ENCODE assay signal across 19 cellular contexts in genomic region chr3:155912574-155913190, GRCh38. TPM values are rescaled to one million over a fixed set of nuclear protein-coding genes. Genes with fewer than 3 reads are reported as not detected.
DNase-seq lines count a peak whose midpoint lies in the region; ATAC-seq and TF ChIP-seq lines count a peak whose summit lies in the region.
"Had no signal": no experiment of that assay in that cellular context is flagged by ENCODE, and none has a peak within 500 bp of the region (broad histone marks: within the 10 kb centered on the region; RNA-seq: fewer than 3 reads in every experiment).

No MANE protein-coding gene starts in this region.

- peak overlapping the region; percentile 29; the same call in 1 of the 2 replicates for H3K27ac ChIP-seq in GM23338 (ENCODE audit: low read depth)
- H3K27ac ChIP-seq: body of pancreas, lower lobe of right lung, SJSA1, vagina had no signal

- no peak overlapping the region for H3K4me2 ChIP-seq in GM23338

- no peak overlapping the region for H3K4me3 Mint-ChIP-seq in GM23338
- no peak overlapping the region for H3K4me3 Mint-ChIP-seq in activated T-helper 17 cell treated with anti-CD3 and anti-CD28 coated beads, Interleukin-2, amount 50 U/mL, for 72 hours
- H3K4me3 Mint-ChIP-seq in stimulated activated memory B cell treated with anti-CD40 and anti-IgM and Interleukin-4, amounts not matched to agents 10 μg/mL and 1 μg/mL and 100 μg/mL, for 72 hours: no peak overlapping the region
- H3K4me3 Mint-ChIP-seq: CD4-positive, alpha-beta memory T cell; neural crest cell; stimulated activated naive B cell treated with anti-CD40 and anti-IgM and Interleukin-4, amounts not matched to agents 10 μg/mL and 1 μg/mL and 100 μg/mL, for 72 hours had no signal

- H4K20me1 ChIP-seq in GM23338 (replicated peaks; ENCODE audit: insufficient read depth): no peaks in the 10 kb centered on the region

- H3K27ac Mint-ChIP-seq in GM23338: peak overlapping the region; percentile 51
- H3K27ac Mint-ChIP-seq in activated T-helper 17 cell treated with anti-CD3 and anti-CD28 coated beads, Interleukin-2, amount 50 U/mL, for 72 hours: peak overlapping the region; percentile 24
- H3K27ac Mint-ChIP-seq in stimulated activated memory B cell treated with anti-CD40 and anti-IgM and Interleukin-4, amounts not matched to agents 10 μg/mL and 1 μg/mL and 100 μg/mL, for 72 hours: peak overlapping the region; percentile 38
- H3K27ac Mint-ChIP-seq: stimulated activated naive B cell treated with anti-CD40 and anti-IgM and Interleukin-4, amounts not matched to agents 10 μg/mL and 1 μg/mL and 100 μg/mL, for 72 hours had no signal

- H3K27me3 ChIP-seq in GM23338 (ENCODE audit: insufficient read depth): no peaks in the 10 kb centered on the region
- H3K27me3 ChIP-seq: body of pancreas, SJSA1, vagina had no signal

- no peaks in the 10 kb centered on the region for H3K4me1 ChIP-seq in GM23338 (ENCODE audit: insufficient read depth)
- H3K4me1 ChIP-seq: body of pancreas, lower lobe of right lung, SJSA1, vagina had no signal

- H3K4me1 Mint-ChIP-seq in GM23338: no peaks in the 10 kb centered on the region
- H3K4me1 Mint-ChIP-seq in activated T-helper 17 cell treated with anti-CD3 and anti-CD28 coated beads, Interleukin-2, amount 50 U/mL, for 72 hours: peaks cover 10% of the 10 kb centered on the region
- H3K4me1 Mint-ChIP-seq in stimulated activated memory B cell treated with anti-CD40 and anti-IgM and Interleukin-4, amounts not matched to agents 10 μg/mL and 1 μg/mL and 100 μg/mL, for 72 hours: peaks cover 10% of the 10 kb centered on the region
- H3K4me1 Mint-ChIP-seq: neural crest cell had no signal

- no peaks in the 10 kb centered on the region for H3K9me3 Mint-ChIP-seq in GM23338
- peaks cover 2% of the 10 kb centered on the region for H3K9me3 Mint-ChIP-seq in activated T-helper 17 cell treated with anti-CD3 and anti-CD28 coated beads, Interleukin-2, amount 50 U/mL, for 72 hours
- peaks cover 3% of the 10 kb centered on the region for H3K9me3 Mint-ChIP-seq in stimulated activated memory B cell treated with anti-CD40 and anti-IgM and Interleukin-4, amounts not matched to agents 10 μg/mL and 1 μg/mL and 100 μg/mL, for 72 hours
- H3K9me3 Mint-ChIP-seq: neural crest cell; stimulated activated naive B cell treated with anti-CD40 and anti-IgM and Interleukin-4, amounts not matched to agents 10 μg/mL and 1 μg/mL and 100 μg/mL, for 72 hours had no signal

- in situ Hi-C loops in G401 (cut with HindIII; ENCODE audit: low sequenced_read_pairs): no loop called here

- no peaks in the 10 kb centered on the region for H3K9me2 ChIP-seq in GM23338 (ENCODE audit: insufficient read depth)

- H3K79me2 ChIP-seq in GM23338 (replicated peaks; ENCODE audit: insufficient read depth): no peaks in the 10 kb centered on the region

- no peak overlapping the region for H2AFZ ChIP-seq in GM23338

- peaks cover 90% of the 10 kb centered on the region for H3K36me3 Mint-ChIP-seq in GM23338 (ENCODE audit: low read depth)
- peaks cover 100% of the 10 kb centered on the region for H3K36me3 Mint-ChIP-seq in activated T-helper 17 cell treated with anti-CD3 and anti-CD28 coated beads, Interleukin-2, amount 50 U/mL, for 72 hours (ENCODE audit: low read depth)
- H3K36me3 Mint-ChIP-seq in stimulated activated memory B cell treated with anti-CD40 and anti-IgM and Interleukin-4, amounts not matched to agents 10 μg/mL and 1 μg/mL and 100 μg/mL, for 72 hours: peaks cover 84% of the 10 kb centered on the region

- TF ChIP-seq CTCF in GM23338 (conservative IDR thresholded peaks at IDR 0.05; ENCODE audit: low read depth in 2 of 2) (no peak), fibroblast of villous mesenchyme (IDR thresholded peaks at IDR 0.05; ENCODE audit: insufficient read depth, low read depth, low read length) (no peak)

- ATAC-seq in GM23338: no peak
- no peak for ATAC-seq in activated T-helper 17 cell treated with anti-CD3 and anti-CD28 coated beads, Interleukin-2, amount 50 U/mL, for 72 hours (replicated peaks)
- ATAC-seq in stimulated activated memory B cell treated with anti-CD40 and anti-IgM and Interleukin-4, amounts not matched to agents 10 μg/mL and 1 μg/mL and 100 μg/mL, for 72 hours: no peak
- ATAC-seq in HG03045 (IDR thresholded peaks at IDR 0.05; ENCODE audit: unreplicated experiment): no peak
- ATAC-seq: body of pancreas; GM12878; K562; stimulated activated naive B cell treated with anti-CD40 and anti-IgM and Interleukin-4, amounts not matched to agents 10 μg/mL and 1 μg/mL and 100 μg/mL, for 72 hours had no signal

- H3K27me3 Mint-ChIP-seq in GM23338 (ENCODE audit: insufficient read depth, low read depth, poor library complexity): peaks cover 3% of the 10 kb centered on the region
- H3K27me3 Mint-ChIP-seq in activated T-helper 17 cell treated with anti-CD3 and anti-CD28 coated beads, Interleukin-2, amount 50 U/mL, for 72 hours: no peaks in the 10 kb centered on the region
- H3K27me3 Mint-ChIP-seq in stimulated activated memory B cell treated with anti-CD40 and anti-IgM and Interleukin-4, amounts not matched to agents 10 μg/mL and 1 μg/mL and 100 μg/mL, for 72 hours: no peaks in the 10 kb centered on the region
- H3K27me3 Mint-ChIP-seq: CD4-positive, alpha-beta memory T cell; stimulated activated naive B cell treated with anti-CD40 and anti-IgM and Interleukin-4, amounts not matched to agents 10 μg/mL and 1 μg/mL and 100 μg/mL, for 72 hours had no signal

- DNase-seq in GM23338 (ENCODE audit: low spot score): no peak
- peak; percentile 9 for DNase-seq in fibroblast of villous mesenchyme (ENCODE audit: low read depth)
- DNase-seq in stimulated activated CD8-positive, alpha-beta memory T cell treated with anti-CD3 and anti-CD28 coated beads, Interleukin-4, amount 100 ng/mL, for 48 hours: no peak
- no peak for DNase-seq in G401 (ENCODE audit: low spot score)
- DNase-seq: activated CD4-positive, alpha-beta T cell treated with anti-CD3 and anti-CD28 coated beads, Interleukin-2, amount 50 U/mL, for 1 hour; body of pancreas; CD4-positive, alpha-beta memory T cell; lower lobe of right lung; NCI-H1105; NCI-H345; stimulated activated naive B cell treated with anti-CD40 and anti-IgM and Interleukin-4, amounts not matched to agents 10 μg/mL and 1 μg/mL and 100 μg/mL, for 72 hours had no signal

- H3F3A ChIP-seq in GM23338 (replicated peaks; ENCODE audit: low read depth): no peaks in the 10 kb centered on the region; the same call in 1 of the 2 replicates

- H3K4me3 ChIP-seq in GM23338 (no peak overlapping the region), fibroblast of villous mesenchyme (ENCODE audit: low read depth, low read length) (no peak overlapping the region)
- H3K4me3 ChIP-seq: body of pancreas, GM12878, K562, lower lobe of right lung, SJSA1, vagina had no signal

- H3K36me3 ChIP-seq in GM23338 (ENCODE audit: insufficient read depth): peaks cover 54% of the 10 kb centered on the region

TF ChIP-seq in GM23338, 12 proteins besides CTCF, POLR2A, EP300 and RAD21 (continues in another document):
- TF ChIP-seq ZNF114 (CRISPR knock-in tag; IDR thresholded peaks at IDR 0.05): no peak
- no peak for TF ChIP-seq EZH2 (IDR thresholded peaks at IDR 0.05; ENCODE audit: low read depth, unreplicated experiment)
- TF ChIP-seq REST (IDR thresholded peaks at IDR 0.05; ENCODE audit: unreplicated experiment): no peak
- no peak for TF ChIP-seq ETS1 (IDR thresholded peaks at IDR 0.05)
- TF ChIP-seq ZNF331 (CRISPR knock-in tag; IDR thresholded peaks at IDR 0.05; ENCODE audit: low read depth): no peak

RNA-seq across cellular contexts. Expression of gene GMPS, which starts 42.2 kb away (rescaled TPM):
- total RNA-seq in GM23338 (2014; rRNA removed; shearing (Covaris generic)): 145 and 191 TPM in 2 replicates
- 61.9 and 72.0 TPM in 2 replicates for polyA plus RNA-seq in GM23338 (2016; fragmentation: Nextera tagmentation; extraction: Ambion mirVana)
- 100 to 1,000 TPM in 1 of 2 donors, 10 to 100 TPM in 1; 83.5 to 113 TPM for total RNA-seq in activated T-helper 17 cell treated with anti-CD3 and anti-CD28 coated beads, Interleukin-2, amount 50 U/mL, for 72 hours
- 41.9 and 52.2 TPM in 2 replicates for total RNA-seq in fibroblast of villous mesenchyme
- total RNA-seq in G401 (2014; rRNA removed; shearing (Covaris generic)): 23.4 and 35.9 TPM in 2 replicates

RNA-seq across cellular contexts. Expression of gene SLC33A1, which starts 58.5 kb away (rescaled TPM):
- 33.5 and 41.0 TPM in 2 replicates for total RNA-seq in GM23338 (2014; rRNA removed; shearing (Covaris generic))
- 9.9 and 12.5 TPM in 2 replicates for polyA plus RNA-seq in GM23338 (2016; fragmentation: Nextera tagmentation; extraction: Ambion mirVana)
- total RNA-seq in activated T-helper 17 cell treated with anti-CD3 and anti-CD28 coated beads, Interleukin-2, amount 50 U/mL, for 72 hours: 10 to 100 TPM; 21.5 to 23.2 TPM
- total RNA-seq in fibroblast of villous mesenchyme: 46.7 and 57.0 TPM in 2 replicates
- 19.7 TPM in 2 replicates for total RNA-seq in G401 (2014; rRNA removed; shearing (Covaris generic))
